Comparison of ENCODE assay signal across 15 cellular contexts in the genomic region with DNA sequence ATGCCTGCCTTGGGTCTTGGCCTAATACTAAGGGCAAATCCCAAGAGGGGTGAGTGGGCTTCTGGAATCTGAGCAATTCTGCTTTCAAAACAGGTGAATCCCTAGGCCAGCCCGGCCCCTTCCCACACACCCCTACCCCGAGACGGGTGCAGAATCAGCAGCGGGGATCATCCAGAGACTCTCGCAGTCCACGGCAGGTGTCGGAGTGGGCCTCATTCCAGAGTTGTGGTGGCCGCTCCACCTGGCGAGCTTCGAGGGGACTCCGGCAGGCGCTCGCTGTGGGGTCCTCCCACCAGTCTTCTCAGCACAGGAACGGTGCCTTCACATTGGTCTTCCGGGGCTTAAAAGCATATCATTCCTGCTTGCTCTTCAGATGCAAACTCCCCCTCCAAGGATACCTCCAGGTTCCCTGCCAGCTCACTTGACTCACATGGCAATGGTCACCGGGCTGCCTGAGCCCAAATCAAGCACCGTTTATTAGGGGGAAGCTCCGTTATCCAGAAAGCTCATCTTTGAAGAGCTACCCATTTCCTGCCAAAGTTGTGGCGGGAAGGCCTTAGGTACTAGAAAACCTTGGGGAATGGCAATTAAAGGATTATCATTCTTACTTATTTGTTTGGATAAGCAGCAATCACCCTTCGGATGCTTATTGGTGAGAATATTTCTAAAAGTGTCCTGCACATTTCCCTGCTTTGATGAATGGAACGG.
"Had no signal": no experiment of that assay in that cellular context is flagged by ENCODE, and none has a peak within 500 bp of the region (broad histone marks: within the 10 kb centered on the region; RNA-seq: fewer than 3 reads in every experiment).

No MANE protein-coding gene starts in this region.

- H3K4me2 ChIP-seq: smooth muscle cell had no signal

- H3K4me3 ChIP-seq: cardiac muscle cell, colonic mucosa, right atrium auricular region, smooth muscle cell had no signal

- H3K36me3 Mint-ChIP-seq: type B pancreatic cell had no signal

- FAIRE-seq: frontal cortex, keratinocyte had no signal

- H3K4me1 ChIP-seq: colonic mucosa, right atrium auricular region had no signal

- H3K9me3 Mint-ChIP-seq: activated naive CD4-positive, alpha-beta T cell treated with anti-CD3 and anti-CD28 coated beads for 36 hours; activated T-helper 17 cell treated with anti-CD3 and anti-CD28 coated beads, Interleukin-2, amount 50 U/mL, for 72 hours; stimulated activated naive B cell treated with anti-CD40 and anti-IgM and Interleukin-4, amounts not matched to agents 10 μg/mL and 1 μg/mL and 100 μg/mL, for 72 hours; T-helper 1 cell treated with Interleukin-12 subunit alpha and Interleukin-12 subunit beta and Interleukin-4 antibody, amounts not matched to agents 30 μg/mL and 1 μg/mL, for 36 hours; type B pancreatic cell had no signal

- H3K27me3 ChIP-seq: colonic mucosa, right atrium auricular region had no signal

- DNase-seq: activated CD4-positive, alpha-beta T cell treated with anti-CD3 and anti-CD28 coated beads, Interleukin-2, amount 50 U/mL, for 1 hour; activated naive CD4-positive, alpha-beta T cell treated with anti-CD3 and anti-CD28 coated beads for 36 hours; activated T-cell treated with anti-CD3 and anti-CD28 coated beads for 4 hours; colonic mucosa; effector CD8-positive, alpha-beta T cell; left ventricle myocardium superior; stimulated activated naive B cell treated with anti-CD40 and anti-IgM and Interleukin-4, amounts not matched to agents 10 μg/mL and 1 μg/mL and 100 μg/mL, for 72 hours had no signal

- H3K9me3 ChIP-seq: colonic mucosa, right atrium auricular region had no signal

- H3K27me3 Mint-ChIP-seq: activated T-helper 17 cell treated with anti-CD3 and anti-CD28 coated beads, Interleukin-2, amount 50 U/mL, for 72 hours; stimulated activated naive B cell treated with anti-CD40 and anti-IgM and Interleukin-4, amounts not matched to agents 10 μg/mL and 1 μg/mL and 100 μg/mL, for 72 hours had no signal

- H3K27ac ChIP-seq: cardiac muscle cell, colonic mucosa, right atrium auricular region had no signal

- ATAC-seq: activated T-helper 17 cell treated with anti-CD3 and anti-CD28 coated beads, Interleukin-2, amount 50 U/mL, for 72 hours; left ventricle myocardium superior; stimulated activated naive B cell treated with anti-CD40 and anti-IgM and Interleukin-4, amounts not matched to agents 10 μg/mL and 1 μg/mL and 100 μg/mL, for 72 hours had no signal

- H3K4me3 Mint-ChIP-seq: activated naive CD4-positive, alpha-beta T cell treated with anti-CD3 and anti-CD28 coated beads for 36 hours; activated T-helper 17 cell treated with anti-CD3 and anti-CD28 coated beads, Interleukin-2, amount 50 U/mL, for 72 hours; stimulated activated naive B cell treated with anti-CD40 and anti-IgM and Interleukin-4, amounts not matched to agents 10 μg/mL and 1 μg/mL and 100 μg/mL, for 72 hours; T-helper 1 cell treated with Interleukin-12 subunit alpha and Interleukin-12 subunit beta and Interleukin-4 antibody, amounts not matched to agents 30 μg/mL and 1 μg/mL, for 36 hours; type B pancreatic cell had no signal

- H3K27ac Mint-ChIP-seq: activated naive CD4-positive, alpha-beta T cell treated with anti-CD3 and anti-CD28 coated beads for 36 hours; stimulated activated naive B cell treated with anti-CD40 and anti-IgM and Interleukin-4, amounts not matched to agents 10 μg/mL and 1 μg/mL and 100 μg/mL, for 72 hours; T-helper 1 cell treated with Interleukin-12 subunit alpha and Interleukin-12 subunit beta and Interleukin-4 antibody, amounts not matched to agents 30 μg/mL and 1 μg/mL, for 36 hours had no signal
